Comparison of ENCODE assay signal across 8 cellular contexts in genomic region chr2:231673348-231673770, GRCh38. TPM values are rescaled to one million over a fixed set of nuclear protein-coding genes. Genes with fewer than 3 reads are reported as not detected.
DNase-seq lines count a peak whose midpoint lies in the region; ATAC-seq and TF ChIP-seq lines count a peak whose summit lies in the region.

No MANE protein-coding gene starts in this region.

- TF ChIP-seq POLR2A in thyroid gland (IDR thresholded peaks at IDR 0.05): peak in 1 of 2 donors; percentile 26

- no peaks in the 10 kb centered on the region for H3K27me3 ChIP-seq in HL-60 (ENCODE audit: insufficient read depth, poor library complexity, severe bottlenecking)
- no peaks in the 10 kb centered on the region for H3K27me3 ChIP-seq in iPS-20b (ENCODE audit: insufficient read depth, low read length)
- no peaks in the 10 kb centered on the region for H3K27me3 ChIP-seq in thyroid gland

- peak overlapping the region; percentile 85 for H3K4me3 Mint-ChIP-seq in activated B cell treated with CpG ODN at 0.5 μM for 24 hours

- no peaks in the 10 kb centered on the region for H3K9me3 ChIP-seq in iPS-20b (ENCODE audit: insufficient read depth, low read depth, low read length)
- no peaks in the 10 kb centered on the region for H3K9me3 ChIP-seq in thyroid gland

- DNase-seq in 8988T (peak; percentile 83), HL-60 (ENCODE audit: low read depth in 1 of 2, low spot score in 1 of 2) (no peak), activated B cell treated with CpG ODN at 0.5 μM for 24 hours (no peak), thyroid gland (peak; percentile 94)

- H3K9ac ChIP-seq in iPS-20b (ENCODE audit: low read depth, low read length): peak overlapping the region; percentile 95; the same call in 1 of the 2 replicates

- H3K27me3 Mint-ChIP-seq in activated B cell treated with CpG ODN at 0.5 μM for 24 hours: no peaks in the 10 kb centered on the region

- H3K9me3 Mint-ChIP-seq in activated B cell treated with CpG ODN at 0.5 μM for 24 hours: no peaks in the 10 kb centered on the region

- H3K4me1 Mint-ChIP-seq in activated B cell treated with CpG ODN at 0.5 μM for 24 hours: peaks cover 84% of the 10 kb centered on the region

- no peak overlapping the region for H3K4me3 ChIP-seq in HL-60 (replicated peaks; ENCODE audit: insufficient read depth, low read length)
- H3K4me3 ChIP-seq in iPS-20b (ENCODE audit: low read length): peak overlapping the region; percentile 72
- no peak overlapping the region for H3K4me3 ChIP-seq in thyroid gland (replicated peaks in 1 of 3)

- H3K27ac ChIP-seq in HL-60 (replicated peaks): peak overlapping the region; percentile 81
- H3K27ac ChIP-seq in iPS-20b (ENCODE audit: low read length): peak overlapping the region; percentile 100
- H3K27ac ChIP-seq in thyroid gland: peak overlapping the region; percentile 81 to 94 (median 94)

- POLR2A ChIA-PET in activated B cell treated with CpG ODN at 0.5 μM for 24 hours (lab: Charles Lee): interaction anchor here (1.0 to 20.7 kb wide), 21 partner anchors 9 to 1409 kb away, joined by 3 to 1242 read pairs (median 8); partner anchors contain the start of genes NCL, PDE6D and PTMA

- H3K36me3 Mint-ChIP-seq in activated B cell treated with CpG ODN at 0.5 μM for 24 hours (ENCODE audit: low read depth): no peaks in the 10 kb centered on the region

- CTCF ChIA-PET in activated B cell treated with CpG ODN at 0.5 μM for 24 hours (lab: Charles Lee): interaction anchor here (1.2 to 20.2 kb wide), 8 partner anchors 11 to 62 kb away, joined by 3 to 429 read pairs (median 17); partner anchors contain the start of gene PTMA

- TF ChIP-seq CTCF in HL-60 (IDR thresholded peaks at IDR 0.05; ENCODE audit: insufficient read depth, low read length): no peak
- no peak for TF ChIP-seq CTCF in activated B cell treated with CpG ODN at 0.5 μM for 24 hours (IDR thresholded peaks at IDR 0.05)
- TF ChIP-seq CTCF in thyroid gland (IDR thresholded peaks at IDR 0.05): no peak

- ATAC-seq in activated B cell treated with CpG ODN at 0.5 μM for 24 hours (ENCODE audit: low read depth) (no peak), GM21367 (IDR thresholded peaks at IDR 0.05; ENCODE audit: unreplicated experiment) (no peak), HG03108 (IDR thresholded peaks at IDR 0.05; ENCODE audit: unreplicated experiment) (no peak), HG02840 (IDR thresholded peaks at IDR 0.05; ENCODE audit: low FRiP score, unreplicated experiment) (no peak)

- peak overlapping the region; percentile 98 for H3K27ac Mint-ChIP-seq in activated B cell treated with CpG ODN at 0.5 μM for 24 hours

- H3K4me1 ChIP-seq in iPS-20b (ENCODE audit: insufficient read depth, low read length) (peaks cover 27% of the 10 kb centered on the region; the same call in 1 of the 2 replicates), thyroid gland (peaks cover 32 to 53% of the 10 kb centered on the region in 2 donors)

- H3K36me3 ChIP-seq in iPS-20b (ENCODE audit: insufficient read depth, low read depth, low read length) (no peaks in the 10 kb centered on the region), thyroid gland (no peaks in the 10 kb centered on the region)

- 10 to 39% methylated on average over 6 of the region's 6 CpGs for WGBS in thyroid gland, 2 donors

- intact Hi-C loops in activated B cell treated with CpG ODN at 0.5 μM for 24 hours (cut with micrococcal nuclease): loop anchor here (2.0 kb wide), 2 partner anchors 107 to 209 kb away; partner anchors contain the start of genes NCL and PDE6D
- intact Hi-C loops in thyroid gland (cut with DNase I): no loop called here

RNA-seq across cellular contexts. Expression of gene PTMA, which starts 35.0 kb away (rescaled TPM):
- 1,531 and 1,680 TPM in 2 replicates for total RNA-seq in activated B cell treated with CpG ODN at 0.5 μM for 24 hours
- total RNA-seq in thyroid gland: 1,000 to 10,000 TPM in 3 of 4 donors, 100 to 1,000 TPM in 1; 631 to 1,160 (median 1,099) TPM

Comparison
In these comparisons a context has a peak if more than half of its experiments do, and no peak if none do; other contexts are left out.
1. DNase-seq: peak in 8988T (single experiment) and thyroid gland (2 of 2); none in HL-60 (0 of 2) and activated B cell treated with CpG ODN at 0.5 μM for 24 hours (single experiment).
2. Peak in every context shown above with its lines, with median percentiles within 50 percentile points of each other: H3K27ac ChIP-seq.